Comparison of ENCODE assay signal across 8 cellular contexts in the genomic region with DNA sequence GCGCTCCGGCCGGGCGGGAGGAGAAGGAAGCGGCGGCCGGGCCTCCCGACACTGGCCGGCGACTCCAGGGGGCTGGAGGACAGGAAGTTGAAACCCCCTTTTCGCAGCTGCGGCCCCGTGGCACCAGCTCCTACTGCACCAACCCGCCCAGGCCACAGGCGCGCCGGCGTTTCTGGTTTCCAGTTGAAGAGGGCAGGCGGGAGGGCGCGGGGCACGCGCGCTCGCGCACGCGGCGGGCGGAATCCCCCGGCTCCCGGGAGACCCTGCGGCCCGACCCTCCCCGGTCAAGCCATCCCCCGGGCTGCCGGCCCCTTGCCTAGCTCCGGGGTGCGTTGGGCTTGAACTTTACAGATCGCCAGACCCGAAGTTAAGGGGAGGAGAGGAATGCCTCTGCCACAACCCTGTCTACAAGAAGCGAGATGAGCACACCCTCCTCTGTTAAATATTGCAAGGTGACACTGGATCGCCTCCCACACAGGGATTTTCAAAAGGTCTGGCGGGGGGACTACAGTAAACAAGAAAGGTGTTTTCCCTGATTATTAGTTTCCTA. TPM values are rescaled to one million over a fixed set of nuclear protein-coding genes. Genes with fewer than 3 reads are reported as not detected.
DNase-seq lines count a peak whose midpoint lies in the region; ATAC-seq and TF ChIP-seq lines count a peak whose summit lies in the region.

No MANE protein-coding gene starts in this region.

- intact Hi-C loops in mucosa of descending colon (cut with DNase I, micrococcal nuclease) = no loop called here

- TF ChIP-seq CTCF in epithelial cell of esophagus (IDR thresholded peaks at IDR 0.05; ENCODE audit: insufficient read depth, low read depth, low read length, missing control alignments) (no peak), mucosa of descending colon (IDR thresholded peaks at IDR 0.05) (no peak)

- peak; percentile 18 for DNase-seq in DMS79 treated with DMSO at 0.1 percent for 48 hours (lab: John Stamatoyannopoulos, UW)
- DNase-seq in DMS79 (lab: John Stamatoyannopoulos, UW) = no peak
- peak; percentile 65 for DNase-seq in NCI-H2196 (lab: John Stamatoyannopoulos, UW; ENCODE audit: unreplicated experiment)
- peak; percentile 85 for DNase-seq in activated CD8-positive, alpha-beta memory T cell treated with anti-CD3 and anti-CD28 coated beads, Interleukin-2, amount 50 U/mL, for 48 hours
- DNase-seq in epithelial cell of esophagus (ENCODE audit: low read depth) = peak; percentile 47
- DNase-seq in mucosa of descending colon = peak; percentile 66 to 79 (median 79)
- DNase-seq in stimulated activated effector memory CD8-positive, alpha-beta T cell treated with anti-CD3 and anti-CD28 coated beads, Interleukin-12 subunit alpha, Interleukin-12 subunit beta, amount 100 ng/mL, for 72 hours (ENCODE audit: low spot score in 2 of 2) = peak in 1 of 2 donors; percentile 80

- H3K9me3 ChIP-seq in mucosa of descending colon = no peaks in the 10 kb centered on the region

- peak overlapping the region; percentile 96 for H3K27ac Mint-ChIP-seq in stimulated activated effector memory CD8-positive, alpha-beta T cell treated with anti-CD3 and anti-CD28 coated beads, Interleukin-12 subunit alpha, Interleukin-12 subunit beta, amount 100 ng/mL, for 72 hours

- peaks cover 21% of the 10 kb centered on the region for H3K4me1 ChIP-seq in mucosa of descending colon (ENCODE audit: low read depth)

- peak; percentile 27 for ATAC-seq in HG02678 (IDR thresholded peaks at IDR 0.05; ENCODE audit: unreplicated experiment)
- ATAC-seq in mucosa of descending colon = peak; percentile 47
- ATAC-seq in stimulated activated effector memory CD8-positive, alpha-beta T cell treated with anti-CD3 and anti-CD28 coated beads, Interleukin-12 subunit alpha, Interleukin-12 subunit beta, amount 100 ng/mL, for 72 hours = peak; percentile 50

- H3K4me3 ChIP-seq in epithelial cell of esophagus (ENCODE audit: low read length) (peak overlapping the region; percentile 85), mucosa of descending colon (peak overlapping the region; percentile 89)

- no peaks in the 10 kb centered on the region for H3K9me3 Mint-ChIP-seq in stimulated activated effector memory CD8-positive, alpha-beta T cell treated with anti-CD3 and anti-CD28 coated beads, Interleukin-12 subunit alpha, Interleukin-12 subunit beta, amount 100 ng/mL, for 72 hours

- H3K4me3 Mint-ChIP-seq in stimulated activated effector memory CD8-positive, alpha-beta T cell treated with anti-CD3 and anti-CD28 coated beads, Interleukin-12 subunit alpha, Interleukin-12 subunit beta, amount 100 ng/mL, for 72 hours = peak overlapping the region; percentile 88

- peaks cover 36% of the 10 kb centered on the region for H3K4me1 Mint-ChIP-seq in stimulated activated effector memory CD8-positive, alpha-beta T cell treated with anti-CD3 and anti-CD28 coated beads, Interleukin-12 subunit alpha, Interleukin-12 subunit beta, amount 100 ng/mL, for 72 hours

- peaks cover 33% of the 10 kb centered on the region for H3K36me3 Mint-ChIP-seq in stimulated activated effector memory CD8-positive, alpha-beta T cell treated with anti-CD3 and anti-CD28 coated beads, Interleukin-12 subunit alpha, Interleukin-12 subunit beta, amount 100 ng/mL, for 72 hours

- no peaks in the 10 kb centered on the region for H3K36me3 ChIP-seq in mucosa of descending colon (ENCODE audit: low read depth)

RNA-seq across cellular contexts. Expression of gene ELOVL6, which starts 1.5 kb away (rescaled TPM):
- 10 to 100 TPM; 21.8 to 59.8 (median 50.3) TPM for total RNA-seq in mucosa of descending colon
